In genomic region chr11:64760759-64761417, GRCh38 we compare ENCODE assay signal across 12 cellular contexts. TPM values are rescaled to one million over a fixed set of nuclear protein-coding genes. Genes with fewer than 3 reads are reported as not detected.
A peak's percentile ranks its signal among the peaks of the same experiment; 100 is the strongest.
DNase-seq lines count a peak whose midpoint lies in the region; ATAC-seq and TF ChIP-seq lines count a peak whose summit lies in the region.
"Had no signal": no experiment of that assay in that cellular context is flagged by ENCODE, and none has a peak within 500 bp of the region (broad histone marks: within the 10 kb centered on the region; RNA-seq: fewer than 3 reads in every experiment).

No MANE protein-coding gene starts in this region.

- peaks cover 63 to 71% (median 64%) of the 10 kb centered on the region in 3 donors for H3K4me1 Mint-ChIP-seq in CD8-positive, alpha-beta memory T cell
- H3K4me1 Mint-ChIP-seq in chondrocyte (ENCODE audit: low read depth), result peaks cover 43% of the 10 kb centered on the region
- peaks cover 60% of the 10 kb centered on the region for H3K4me1 Mint-ChIP-seq in neural crest cell
- H3K4me1 Mint-ChIP-seq in osteocyte (ENCODE audit: unreplicated experiment), result peaks cover 53% of the 10 kb centered on the region

- H3K27me3 Mint-ChIP-seq in CD8-positive, alpha-beta memory T cell, result peaks cover 0 to 3% of the 10 kb centered on the region in 2 donors
- H3K27me3 Mint-ChIP-seq in chondrocyte (ENCODE audit: low read depth), result no peaks in the 10 kb centered on the region
- peaks cover 30% of the 10 kb centered on the region for H3K27me3 Mint-ChIP-seq in neural crest cell (ENCODE audit: low read depth)
- no peaks in the 10 kb centered on the region for H3K27me3 Mint-ChIP-seq in osteocyte (ENCODE audit: unreplicated experiment)

- H3K4me1 ChIP-seq in CD8-positive, alpha-beta memory T cell (ENCODE audit: insufficient read depth, low read length), result peaks cover 67% of the 10 kb centered on the region
- no peaks in the 10 kb centered on the region for H3K4me1 ChIP-seq in PC-3 (ENCODE audit: insufficient read depth, low read length)

- no peaks in the 10 kb centered on the region for H3K9me3 ChIP-seq in CD8-positive, alpha-beta memory T cell (ENCODE audit: low read length)
- no peaks in the 10 kb centered on the region for H3K9me3 ChIP-seq in PC-3 (ENCODE audit: low read length)

- intact Hi-C loops in PC-3 (cut with micrococcal nuclease), result no loop called here

- H4K20me1 ChIP-seq in PC-3 (ENCODE audit: low read length), result peaks cover 28% of the 10 kb centered on the region

- peaks cover 10% of the 10 kb centered on the region for H3K36me3 ChIP-seq in CD8-positive, alpha-beta memory T cell (ENCODE audit: insufficient read depth, low read length)
- peaks cover 32% of the 10 kb centered on the region for H3K36me3 ChIP-seq in PC-3 (ENCODE audit: low read depth, low read length)

- no peak overlapping the region for H2AFZ ChIP-seq in PC-3 (ENCODE audit: low read length)
- H2AFZ ChIP-seq: parathyroid adenoma had no signal

- TF ChIP-seq CTCF in PC-3 (conservative IDR thresholded peaks at IDR 0.05; ENCODE audit: low read depth, low read length) (no peak), chondrocyte (IDR thresholded peaks at IDR 0.05) (no peak), neural crest cell (conservative IDR thresholded peaks at IDR 0.05) (no peak), osteocyte (IDR thresholded peaks at IDR 0.05) (no peak)

- peak overlapping the region; percentile 7 to 74 (median 47) for H3K4me3 Mint-ChIP-seq in CD8-positive, alpha-beta memory T cell
- no peak overlapping the region for H3K4me3 Mint-ChIP-seq in chondrocyte (ENCODE audit: unreplicated experiment)
- H3K4me3 Mint-ChIP-seq in neural crest cell, result peak overlapping the region; percentile 90
- H3K4me3 Mint-ChIP-seq in osteocyte (ENCODE audit: unreplicated experiment), result no peak overlapping the region

- no peak overlapping the region for H3K4me2 ChIP-seq in PC-3 (ENCODE audit: low read length)

- DNase-seq in CD8-positive, alpha-beta memory T cell, result peak in 1 of 5 donors; percentile 40
- DNase-seq in PC-3 (no peak), chondrocyte (ENCODE audit: low spot score) (no peak), neural crest cell (ENCODE audit: low read depth, low spot score) (no peak), osteocyte (ENCODE audit: extremely low spot score, unreplicated experiment) (no peak), NCI-H524 (lab: John Stamatoyannopoulos, UW) (no peak), kidney glomerular epithelial cell (lab: John Stamatoyannopoulos, UW) (no peak)
- DNase-seq: GF-D8, NCI-H1417 treated with DMSO at 0.1 percent for 48 hours had no signal

- no peaks in the 10 kb centered on the region for H3K9me2 ChIP-seq in PC-3 (replicated peaks; ENCODE audit: low read length)

- H3K27ac Mint-ChIP-seq in CD8-positive, alpha-beta memory T cell, result peak overlapping the region; percentile 63 to 97 (median 84)
- H3K27ac Mint-ChIP-seq in chondrocyte (ENCODE audit: unreplicated experiment) (peak overlapping the region; percentile 22), neural crest cell (ENCODE audit: unreplicated experiment) (no peak overlapping the region), osteocyte (ENCODE audit: unreplicated experiment) (no peak overlapping the region)

- H3K27ac ChIP-seq in CD8-positive, alpha-beta memory T cell (ENCODE audit: low read depth, low read length), result peak overlapping the region; percentile 12
- H3K27ac ChIP-seq in PC-3 (ENCODE audit: low read length), result no peak overlapping the region
- H3K27ac ChIP-seq: parathyroid adenoma had no signal

- peaks cover 35% of the 10 kb centered on the region for H3F3A ChIP-seq in PC-3 (ENCODE audit: low read length, unreplicated experiment)

- H3K27me3 ChIP-seq in CD8-positive, alpha-beta memory T cell (ENCODE audit: insufficient read depth, low read length, poor library complexity, severe bottlenecking), result no peaks in the 10 kb centered on the region
- H3K27me3 ChIP-seq in PC-3 (ENCODE audit: low read length), result no peaks in the 10 kb centered on the region

- no peak overlapping the region for H3K9ac ChIP-seq in PC-3 (ENCODE audit: low read length)
- H3K9ac ChIP-seq: parathyroid adenoma had no signal

- BruUV-seq in PC-3 (replicated peaks; lab: Mats Ljungman, UMichigan), result no TSS peak

- no peaks in the 10 kb centered on the region for H3K9me3 Mint-ChIP-seq in CD8-positive, alpha-beta memory T cell
- H3K9me3 Mint-ChIP-seq in chondrocyte (ENCODE audit: low read depth), result no peaks in the 10 kb centered on the region
- no peaks in the 10 kb centered on the region for H3K9me3 Mint-ChIP-seq in neural crest cell
- H3K9me3 Mint-ChIP-seq in osteocyte (ENCODE audit: unreplicated experiment), result no peaks in the 10 kb centered on the region

- H3K36me3 Mint-ChIP-seq in CD8-positive, alpha-beta memory T cell, result peaks cover 9 to 48% (median 19%) of the 10 kb centered on the region in 3 donors
- H3K36me3 Mint-ChIP-seq in chondrocyte (ENCODE audit: low read depth) (peaks cover 24% of the 10 kb centered on the region), neural crest cell (ENCODE audit: low read depth) (peaks cover 21% of the 10 kb centered on the region), osteocyte (ENCODE audit: unreplicated experiment) (peaks cover 27% of the 10 kb centered on the region)

- no peaks in the 10 kb centered on the region for H3K79me2 ChIP-seq in PC-3 (ENCODE audit: low read length)
- H3K79me2 ChIP-seq: parathyroid adenoma had no signal

- POLR2A ChIA-PET in CD8-positive, alpha-beta memory T cell (lab: Charles Lee), result interaction anchor here (0.6 to 15.8 kb wide), 6 partner anchors 14 to 74 kb away, joined by 3 to 220 read pairs (median 8); partner anchors contain the start of genes RASGRP2 and SF1
- POLR2A ChIA-PET in PC-3 (lab: Charles Lee; ENCODE audit: unreplicated experiment), result interaction anchor here (0.7 kb wide), 1 partner anchor 18 kb away, joined by 5 read pairs; no protein-coding TSS in a partner anchor

- ATAC-seq in PC-3 (0 out of 2 replicates have a peak, but pooled peaks have one; percentile 3), GM21619 (IDR thresholded peaks at IDR 0.05; ENCODE audit: unreplicated experiment) (no peak)

- peak overlapping the region; percentile 42 for H3K4me3 ChIP-seq in CD8-positive, alpha-beta memory T cell (ENCODE audit: low read length)
- H3K4me3 ChIP-seq in PC-3 (ENCODE audit: low read length), result no peak overlapping the region

- CTCF ChIA-PET in CD8-positive, alpha-beta memory T cell (lab: Charles Lee), result interaction anchor here (1.4 to 26.7 kb wide), 6 partner anchors 10 to 72 kb away, joined by 4 to 441 read pairs (median 5); partner anchors contain the start of genes RASGRP2 and SF1
- CTCF ChIA-PET in PC-3 (lab: Charles Lee), result no interaction called here

RNA-seq across cellular contexts. Expression of gene PYGM, which starts 1.1 kb away (rescaled TPM):
- 1 to 10 TPM; 2.2 TPM for total RNA-seq in CD8-positive, alpha-beta memory T cell
- 0.15 TPM for polyA plus RNA-seq in CD8-positive, alpha-beta memory T cell
- total RNA-seq in PC-3 (2014; rRNA removed), result 0.95 and 1.3 TPM in 2 replicates
- total RNA-seq in chondrocyte, result 0.65 to 1.6 TPM (median 1.2 TPM) in 3 replicates
- total RNA-seq in neural crest cell, result 1.2 TPM in 2 replicates
- total RNA-seq in osteocyte, result 0.73 and 0.84 TPM in 2 replicates
- total RNA-seq: glomerular endothelial cell had no signal

RNA-seq across cellular contexts. Expression of gene RASGRP2, which starts 16.9 kb away (rescaled TPM):
- total RNA-seq in CD8-positive, alpha-beta memory T cell, result 10 to 100 TPM; 30.2 to 33.5 TPM
- polyA plus RNA-seq in CD8-positive, alpha-beta memory T cell, result 145 TPM
- total RNA-seq in PC-3 (2014; rRNA removed) (not detected in 2 replicates), chondrocyte (4.7 to 11.4 TPM (median 10.1 TPM) in 3 replicates), neural crest cell (0.93 and 1.5 TPM in 2 replicates), osteocyte (10.3 and 11.2 TPM in 2 replicates)

RNA-seq across cellular contexts. Expression of gene SF1, which starts 17.5 kb away (rescaled TPM):
- total RNA-seq in CD8-positive, alpha-beta memory T cell, result 100 to 1,000 TPM; 403 to 423 TPM
- polyA plus RNA-seq in CD8-positive, alpha-beta memory T cell, result 176 TPM
- total RNA-seq in PC-3 (2014; rRNA removed) (209 and 217 TPM in 2 replicates), chondrocyte (183 to 198 TPM (median 190 TPM) in 3 replicates), neural crest cell (578 and 592 TPM in 2 replicates), osteocyte (267 and 290 TPM in 2 replicates)

RNA-seq across cellular contexts. Expression of gene NRXN2, which starts 37.9 kb away (rescaled TPM):
- total RNA-seq in CD8-positive, alpha-beta memory T cell, result under 1 TPM; 0.55 to 0.75 TPM
- polyA plus RNA-seq in CD8-positive, alpha-beta memory T cell, result not detected
- total RNA-seq in PC-3 (2014; rRNA removed) (not detected in 2 replicates), chondrocyte (1.1 to 3.0 TPM (median 1.8 TPM) in 3 replicates), neural crest cell (8.5 and 10.0 TPM in 2 replicates), osteocyte (2.6 and 2.7 TPM in 2 replicates)
- total RNA-seq: glomerular endothelial cell had no signal

RNA-seq across cellular contexts. Expression of gene MAP4K2, which starts 42.1 kb away (rescaled TPM):
- 10 to 100 TPM; 54.8 to 55.3 TPM for total RNA-seq in CD8-positive, alpha-beta memory T cell
- 39.0 TPM for polyA plus RNA-seq in CD8-positive, alpha-beta memory T cell
- total RNA-seq in PC-3 (2014; rRNA removed), result 55.6 and 57.0 TPM in 2 replicates
- total RNA-seq in chondrocyte, result 11.3 to 17.8 TPM (median 13.4 TPM) in 3 replicates
- 13.1 and 14.6 TPM in 2 replicates for total RNA-seq in neural crest cell
- 16.0 and 18.6 TPM in 2 replicates for total RNA-seq in osteocyte

Comparison
In these comparisons a context has a peak if more than half of its experiments do, and no peak if none do; other contexts are left out.
1. H3K27ac Mint-ChIP-seq: peak in CD8-positive, alpha-beta memory T cell (8 of 8) and chondrocyte (single experiment); none in neural crest cell (single experiment) and osteocyte (single experiment).
2. H3K4me3 Mint-ChIP-seq: peak in CD8-positive, alpha-beta memory T cell (7 of 7) and neural crest cell (single experiment); none in chondrocyte (single experiment) and osteocyte (single experiment).